ENCODE assay signal across 11 cellular contexts in the genomic region with DNA sequence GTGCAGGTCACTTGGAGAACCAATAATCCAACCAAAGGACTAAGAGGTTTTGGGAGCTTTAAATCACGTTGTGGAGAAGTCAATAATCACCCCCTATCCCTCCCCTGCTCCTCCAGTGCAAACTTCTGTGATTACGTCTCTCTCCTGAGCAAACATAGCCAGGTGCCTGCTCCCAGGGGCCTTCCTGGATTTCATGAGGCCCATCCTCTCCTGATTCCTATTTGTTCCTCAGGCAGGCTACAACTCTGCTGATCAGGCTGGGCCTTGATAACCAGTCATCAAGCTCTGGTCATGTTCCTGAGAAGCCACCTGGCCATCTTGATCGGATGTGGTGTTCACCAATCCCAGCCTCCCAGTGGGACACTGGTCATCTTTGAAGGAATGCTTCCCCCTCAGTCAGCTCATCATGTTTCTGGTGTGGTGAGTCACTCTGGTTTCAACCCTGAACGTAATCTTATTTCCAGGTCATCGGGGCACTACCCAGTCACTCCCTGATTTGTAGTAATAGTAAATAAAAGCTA. TPM values are rescaled to one million over a fixed set of nuclear protein-coding genes. Genes with fewer than 3 reads are reported as not detected.
DNase-seq lines count a peak whose midpoint lies in the region; ATAC-seq and TF ChIP-seq lines count a peak whose summit lies in the region.
"Had no signal": no experiment of that assay in that cellular context is flagged by ENCODE, and none has a peak within 500 bp of the region (broad histone marks: within the 10 kb centered on the region; RNA-seq: fewer than 3 reads in every experiment).

No MANE protein-coding gene starts in this region.

- no peaks in the 10 kb centered on the region for H3K27me3 ChIP-seq in breast epithelium
- H3K27me3 ChIP-seq in mucosa of rectum (ENCODE audit: control insufficient read depth in 2 of 2, insufficient read depth in 2 of 2, low read length in 2 of 2): no peaks in the 10 kb centered on the region
- H3K27me3 ChIP-seq: Peyer's patch had no signal

- ATAC-seq in GM21717 (IDR thresholded peaks at IDR 0.05; ENCODE audit: unreplicated experiment): no peak

- H3K4me3 ChIP-seq in breast epithelium: no peak overlapping the region
- peak overlapping the region in 1 of 2 donors; percentile 20 for H3K4me3 ChIP-seq in mucosa of rectum (ENCODE audit: low read length in 2 of 2)
- H3K4me3 ChIP-seq: Peyer's patch had no signal

- intact Hi-C loops in breast epithelium (cut with DNase I; ENCODE audit: low total_unique reads): no loop called here

- DNase-seq in DMS53 treated with DMSO at 0.1 percent for 48 hours (lab: John Stamatoyannopoulos, UW; ENCODE audit: unreplicated experiment) (peak; percentile 79), NCI-H2171 treated with DMSO at 0.1 percent for 48 hours (lab: John Stamatoyannopoulos, UW) (peak; percentile 66), breast epithelium (ENCODE audit: low spot score in 2 of 2) (no peak), NCI-H1436 (lab: John Stamatoyannopoulos, UW) (no peak), mesenteric fat pad (ENCODE audit: low spot score) (no peak), ureter (ENCODE audit: low spot score) (no peak)
- DNase-seq: GF-D8, Peyer's patch had no signal

- no peaks in the 10 kb centered on the region for H3K9me3 ChIP-seq in breast epithelium
- no peaks in the 10 kb centered on the region for H3K9me3 ChIP-seq in mucosa of rectum (ENCODE audit: control insufficient read depth in 2 of 2, low read length in 2 of 2)
- H3K9me3 ChIP-seq: Peyer's patch had no signal

- no peak for TF ChIP-seq CTCF in breast epithelium (IDR thresholded peaks at IDR 0.05)

- H3K4me1 ChIP-seq in breast epithelium (peaks cover 4 to 9% of the 10 kb centered on the region in 2 donors), mucosa of rectum (ENCODE audit: control insufficient read depth in 2 of 2, insufficient read depth in 2 of 2, low read length in 2 of 2) (peaks cover 19 to 31% of the 10 kb centered on the region in 2 donors)

- H3K9ac ChIP-seq in mucosa of rectum (ENCODE audit: low read depth in 1 of 2, low read length in 2 of 2): peak overlapping the region in 1 of 2 donors; percentile 12

- H3K27ac ChIP-seq in breast epithelium (peak overlapping the region; percentile 41 to 87), mucosa of rectum (ENCODE audit: low read depth in 2 of 2, low read length in 2 of 2) (peak overlapping the region; percentile 43 to 57)
- H3K27ac ChIP-seq: HL-60 had no signal

- no peak for TF ChIP-seq POLR2A in breast epithelium (IDR thresholded peaks at IDR 0.05)

- H3K36me3 ChIP-seq in breast epithelium (no peaks in the 10 kb centered on the region), mucosa of rectum (ENCODE audit: control insufficient read depth in 2 of 2, insufficient read depth in 2 of 2, low read length in 2 of 2) (no peaks in the 10 kb centered on the region)
- H3K36me3 ChIP-seq: Peyer's patch had no signal

RNA-seq across cellular contexts. Expression of a gene that starts 2.9 kb away (rescaled TPM):
- total RNA-seq in breast epithelium (10 to 100 TPM in 2 of 3 donors, 1 to 10 TPM in 1; 4.0 to 14.4 (median 10.4) TPM), mesenteric fat pad (11.5 TPM), ureter (31.4 TPM)

Comparison
In these comparisons a context has a peak if more than half of its experiments do, and no peak if none do; other contexts are left out.
1. DNase-seq: peak in DMS53 treated with DMSO at 0.1 percent for 48 hours (single experiment) and NCI-H2171 treated with DMSO at 0.1 percent for 48 hours (single experiment); none in breast epithelium (0 of 2), NCI-H1436 (single experiment), mesenteric fat pad (single experiment) and ureter (single experiment).